1 cellular context compared by ENCODE assay signal in the genomic region with DNA sequence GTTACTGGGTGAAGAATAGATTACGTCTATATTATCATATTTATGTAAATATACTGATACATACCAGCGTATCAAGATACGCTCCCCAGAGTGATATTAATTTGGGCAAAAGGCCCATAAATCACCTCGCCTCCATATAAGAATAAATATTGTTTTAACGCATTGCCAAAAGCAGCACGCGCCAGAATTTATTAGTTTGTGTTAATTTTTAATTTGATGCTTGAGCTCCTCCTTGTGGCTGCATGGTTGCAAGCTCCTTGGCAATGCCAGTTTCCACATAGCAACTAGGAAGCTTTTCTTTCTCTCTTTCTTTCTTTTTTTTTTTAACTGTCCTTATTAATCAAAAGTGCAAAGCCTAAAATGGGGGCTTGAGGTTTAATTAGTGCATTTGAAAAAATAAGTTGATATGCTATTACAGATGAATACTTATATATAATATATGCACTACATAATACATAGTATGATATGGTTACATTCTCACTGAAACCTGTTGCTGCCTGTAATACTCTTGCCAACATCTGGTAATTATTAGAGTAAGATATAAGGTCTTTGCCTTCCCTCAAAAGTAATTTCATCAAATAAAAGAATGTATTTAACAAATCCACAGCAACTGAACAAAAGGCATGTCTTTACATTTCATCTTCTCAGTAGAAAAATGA.
TF ChIP-seq lines count a peak whose summit lies in the region.

No MANE protein-coding gene starts in this region.

TF ChIP-seq in HEK293, 187 proteins besides CTCF, POLR2A, EP300 and RAD21 (continued from another document):
- TF ChIP-seq, protein P1, sequence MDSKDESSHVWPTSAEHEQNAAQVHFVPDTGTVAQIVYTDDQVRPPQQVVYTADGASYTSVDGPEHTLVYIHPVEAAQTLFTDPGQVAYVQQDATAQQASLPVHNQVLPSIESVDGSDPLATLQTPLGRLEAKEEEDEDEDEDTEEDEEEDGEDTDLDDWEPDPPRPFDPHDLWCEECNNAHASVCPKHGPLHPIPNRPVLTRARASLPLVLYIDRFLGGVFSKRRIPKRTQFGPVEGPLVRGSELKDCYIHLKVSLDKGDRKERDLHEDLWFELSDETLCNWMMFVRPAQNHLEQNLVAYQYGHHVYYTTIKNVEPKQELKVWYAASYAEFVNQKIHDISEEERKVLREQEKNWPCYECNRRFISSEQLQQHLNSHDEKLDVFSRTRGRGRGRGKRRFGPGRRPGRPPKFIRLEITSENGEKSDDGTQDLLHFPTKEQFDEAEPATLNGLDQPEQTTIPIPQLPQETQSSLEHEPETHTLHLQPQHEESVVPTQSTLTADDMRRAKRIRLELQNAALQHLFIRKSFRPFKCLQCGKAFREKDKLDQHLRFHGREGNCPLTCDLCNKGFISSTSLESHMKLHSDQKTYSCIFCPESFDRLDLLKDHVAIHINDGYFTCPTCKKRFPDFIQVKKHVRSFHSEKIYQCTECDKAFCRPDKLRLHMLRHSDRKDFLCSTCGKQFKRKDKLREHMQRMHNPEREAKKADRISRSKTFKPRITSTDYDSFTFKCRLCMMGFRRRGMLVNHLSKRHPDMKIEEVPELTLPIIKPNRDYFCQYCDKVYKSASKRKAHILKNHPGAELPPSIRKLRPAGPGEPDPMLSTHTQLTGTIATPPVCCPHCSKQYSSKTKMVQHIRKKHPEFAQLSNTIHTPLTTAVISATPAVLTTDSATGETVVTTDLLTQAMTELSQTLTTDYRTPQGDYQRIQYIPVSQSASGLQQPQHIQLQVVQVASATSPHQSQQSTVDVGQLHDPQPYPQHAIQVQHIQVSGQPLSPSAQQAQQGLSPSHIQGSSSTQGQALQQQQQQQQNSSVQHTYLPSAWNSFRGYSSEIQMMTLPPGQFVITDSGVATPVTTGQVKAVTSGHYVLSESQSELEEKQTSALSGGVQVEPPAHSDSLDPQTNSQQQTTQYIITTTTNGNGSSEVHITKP (tag by site-specific recombination; IDR thresholded peaks at IDR 0.05) = no peak
- TF ChIP-seq ZNF629 (tag by site-specific recombination; IDR thresholded peaks at IDR 0.05) = no peak
- no peak for TF ChIP-seq TRIM28 (IDR thresholded peaks at IDR 0.05; ENCODE audit: borderline replicate concordance, low read length)
- TF ChIP-seq ZNF843 (tag by site-specific recombination; IDR thresholded peaks at IDR 0.05) = 0 out of 2 replicates have a peak, but pooled peaks have one; percentile 41
- no peak for TF ChIP-seq ZSCAN16 (tag by site-specific recombination; IDR thresholded peaks at IDR 0.05)
- TF ChIP-seq KLF10 (tag by site-specific recombination; IDR thresholded peaks at IDR 0.05) = 0 out of 2 replicates have a peak, but pooled peaks have one; percentile 19
- no peak for TF ChIP-seq SP7 (tag by site-specific recombination; IDR thresholded peaks at IDR 0.05)
- no peak for TF ChIP-seq ZNF76 (tag by site-specific recombination; IDR thresholded peaks at IDR 0.05; ENCODE audit: borderline replicate concordance, low read depth)
- TF ChIP-seq, protein P2, sequence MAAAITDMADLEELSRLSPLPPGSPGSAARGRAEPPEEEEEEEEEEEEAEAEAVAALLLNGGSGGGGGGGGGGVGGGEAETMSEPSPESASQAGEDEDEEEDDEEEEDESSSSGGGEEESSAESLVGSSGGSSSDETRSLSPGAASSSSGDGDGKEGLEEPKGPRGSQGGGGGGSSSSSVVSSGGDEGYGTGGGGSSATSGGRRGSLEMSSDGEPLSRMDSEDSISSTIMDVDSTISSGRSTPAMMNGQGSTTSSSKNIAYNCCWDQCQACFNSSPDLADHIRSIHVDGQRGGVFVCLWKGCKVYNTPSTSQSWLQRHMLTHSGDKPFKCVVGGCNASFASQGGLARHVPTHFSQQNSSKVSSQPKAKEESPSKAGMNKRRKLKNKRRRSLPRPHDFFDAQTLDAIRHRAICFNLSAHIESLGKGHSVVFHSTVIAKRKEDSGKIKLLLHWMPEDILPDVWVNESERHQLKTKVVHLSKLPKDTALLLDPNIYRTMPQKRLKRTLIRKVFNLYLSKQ (tag by site-specific recombination; IDR thresholded peaks at IDR 0.05; ENCODE audit: borderline replicate concordance) = no peak
- TF ChIP-seq ZNF10 (tag by site-specific recombination; IDR thresholded peaks at IDR 0.05) = no peak
- 0 out of 2 replicates have a peak, but pooled peaks have one; percentile 20 for TF ChIP-seq ZEB2 (tag by site-specific recombination; IDR thresholded peaks at IDR 0.05)
- TF ChIP-seq ZNF677 (tag by site-specific recombination; IDR thresholded peaks at IDR 0.05) = no peak
- no peak for TF ChIP-seq REPIN1 (tag by site-specific recombination; IDR thresholded peaks at IDR 0.05; ENCODE audit: low read depth)
- TF ChIP-seq, protein P3, sequence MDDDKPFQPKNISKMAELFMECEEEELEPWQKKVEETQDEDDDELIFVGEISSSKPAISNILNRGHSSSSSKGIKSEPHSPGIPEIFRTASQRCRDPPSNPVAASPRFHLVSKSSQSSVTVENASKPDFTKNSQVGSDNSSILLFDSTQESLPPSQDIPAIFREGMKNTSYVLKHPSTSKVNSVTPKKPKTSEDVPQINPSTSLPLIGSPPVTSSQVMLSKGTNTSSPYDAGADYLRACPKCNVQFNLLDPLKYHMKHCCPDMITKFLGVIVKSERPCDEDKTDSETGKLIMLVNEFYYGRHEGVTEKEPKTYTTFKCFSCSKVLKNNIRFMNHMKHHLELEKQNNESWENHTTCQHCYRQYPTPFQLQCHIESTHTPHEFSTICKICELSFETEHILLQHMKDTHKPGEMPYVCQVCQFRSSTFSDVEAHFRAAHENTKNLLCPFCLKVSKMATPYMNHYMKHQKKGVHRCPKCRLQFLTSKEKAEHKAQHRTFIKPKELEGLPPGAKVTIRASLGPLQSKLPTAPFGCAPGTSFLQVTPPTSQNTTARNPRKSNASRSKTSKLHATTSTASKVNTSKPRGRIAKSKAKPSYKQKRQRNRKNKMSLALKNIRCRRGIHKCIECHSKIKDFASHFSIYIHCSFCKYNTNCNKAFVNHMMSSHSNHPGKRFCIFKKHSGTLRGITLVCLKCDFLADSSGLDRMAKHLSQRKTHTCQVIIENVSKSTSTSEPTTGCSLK (tag by site-specific recombination; IDR thresholded peaks at IDR 0.05) = no peak
- no peak for TF ChIP-seq ZBTB48 (tag by site-specific recombination; IDR thresholded peaks at IDR 0.05)
- TF ChIP-seq, protein P4, sequence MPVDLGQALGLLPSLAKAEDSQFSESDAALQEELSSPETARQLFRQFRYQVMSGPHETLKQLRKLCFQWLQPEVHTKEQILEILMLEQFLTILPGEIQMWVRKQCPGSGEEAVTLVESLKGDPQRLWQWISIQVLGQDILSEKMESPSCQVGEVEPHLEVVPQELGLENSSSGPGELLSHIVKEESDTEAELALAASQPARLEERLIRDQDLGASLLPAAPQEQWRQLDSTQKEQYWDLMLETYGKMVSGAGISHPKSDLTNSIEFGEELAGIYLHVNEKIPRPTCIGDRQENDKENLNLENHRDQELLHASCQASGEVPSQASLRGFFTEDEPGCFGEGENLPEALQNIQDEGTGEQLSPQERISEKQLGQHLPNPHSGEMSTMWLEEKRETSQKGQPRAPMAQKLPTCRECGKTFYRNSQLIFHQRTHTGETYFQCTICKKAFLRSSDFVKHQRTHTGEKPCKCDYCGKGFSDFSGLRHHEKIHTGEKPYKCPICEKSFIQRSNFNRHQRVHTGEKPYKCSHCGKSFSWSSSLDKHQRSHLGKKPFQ (tag by site-specific recombination; IDR thresholded peaks at IDR 0.05) = no peak
- TF ChIP-seq ZNF274 (IDR thresholded peaks at IDR 0.05; ENCODE audit: low read length) = no peak
- no peak for TF ChIP-seq ZNF274 (tag by site-specific recombination; IDR thresholded peaks at IDR 0.05; ENCODE audit: borderline replicate concordance)
- TF ChIP-seq, protein P5, sequence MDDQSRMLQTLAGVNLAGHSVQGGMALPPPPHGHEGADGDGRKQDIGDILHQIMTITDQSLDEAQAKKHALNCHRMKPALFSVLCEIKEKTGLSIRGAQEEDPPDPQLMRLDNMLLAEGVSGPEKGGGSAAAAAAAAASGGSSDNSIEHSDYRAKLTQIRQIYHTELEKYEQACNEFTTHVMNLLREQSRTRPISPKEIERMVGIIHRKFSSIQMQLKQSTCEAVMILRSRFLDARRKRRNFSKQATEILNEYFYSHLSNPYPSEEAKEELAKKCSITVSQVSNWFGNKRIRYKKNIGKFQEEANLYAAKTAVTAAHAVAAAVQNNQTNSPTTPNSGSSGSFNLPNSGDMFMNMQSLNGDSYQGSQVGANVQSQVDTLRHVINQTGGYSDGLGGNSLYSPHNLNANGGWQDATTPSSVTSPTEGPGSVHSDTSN (CRISPR knock-in tag; IDR thresholded peaks at IDR 0.05) = no peak
- TF ChIP-seq ZNF624 (tag by site-specific recombination; IDR thresholded peaks at IDR 0.05) = no peak
- no peak for TF ChIP-seq EGR2 (tag by site-specific recombination; IDR thresholded peaks at IDR 0.05; ENCODE audit: low read depth)
- TF ChIP-seq, protein P6, sequence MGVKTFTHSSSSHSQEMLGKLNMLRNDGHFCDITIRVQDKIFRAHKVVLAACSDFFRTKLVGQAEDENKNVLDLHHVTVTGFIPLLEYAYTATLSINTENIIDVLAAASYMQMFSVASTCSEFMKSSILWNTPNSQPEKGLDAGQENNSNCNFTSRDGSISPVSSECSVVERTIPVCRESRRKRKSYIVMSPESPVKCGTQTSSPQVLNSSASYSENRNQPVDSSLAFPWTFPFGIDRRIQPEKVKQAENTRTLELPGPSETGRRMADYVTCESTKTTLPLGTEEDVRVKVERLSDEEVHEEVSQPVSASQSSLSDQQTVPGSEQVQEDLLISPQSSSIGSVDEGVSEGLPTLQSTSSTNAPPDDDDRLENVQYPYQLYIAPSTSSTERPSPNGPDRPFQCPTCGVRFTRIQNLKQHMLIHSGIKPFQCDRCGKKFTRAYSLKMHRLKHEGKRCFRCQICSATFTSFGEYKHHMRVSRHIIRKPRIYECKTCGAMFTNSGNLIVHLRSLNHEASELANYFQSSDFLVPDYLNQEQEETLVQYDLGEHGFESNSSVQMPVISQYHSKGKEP (tag by site-specific recombination; IDR thresholded peaks at IDR 0.05) = peak; percentile 77
- no peak for TF ChIP-seq YY1 (tag by site-specific recombination; IDR thresholded peaks at IDR 0.05)
- no peak for TF ChIP-seq ZBTB21 (tag by site-specific recombination; IDR thresholded peaks at IDR 0.05)
- TF ChIP-seq ZNF37A (tag by site-specific recombination; IDR thresholded peaks at IDR 0.05) = no peak
- no peak for TF ChIP-seq SCRT1 (tag by site-specific recombination; IDR thresholded peaks at IDR 0.05; ENCODE audit: borderline replicate concordance)
- TF ChIP-seq, protein P7, sequence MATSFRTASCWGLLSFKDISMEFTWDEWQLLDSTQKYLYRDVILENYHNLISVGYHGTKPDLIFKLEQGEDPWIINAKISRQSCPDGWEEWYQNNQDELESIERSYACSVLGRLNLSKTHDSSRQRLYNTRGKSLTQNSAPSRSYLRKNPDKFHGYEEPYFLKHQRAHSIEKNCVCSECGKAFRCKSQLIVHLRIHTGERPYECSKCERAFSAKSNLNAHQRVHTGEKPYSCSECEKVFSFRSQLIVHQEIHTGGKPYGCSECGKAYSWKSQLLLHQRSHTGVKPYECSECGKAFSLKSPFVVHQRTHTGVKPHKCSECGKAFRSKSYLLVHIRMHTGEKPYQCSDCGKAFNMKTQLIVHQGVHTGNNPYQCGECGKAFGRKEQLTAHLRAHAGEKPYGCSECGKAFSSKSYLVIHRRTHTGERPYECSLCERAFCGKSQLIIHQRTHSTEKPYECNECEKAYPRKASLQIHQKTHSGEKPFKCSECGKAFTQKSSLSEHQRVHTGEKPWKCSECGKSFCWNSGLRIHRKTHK (tag by site-specific recombination; IDR thresholded peaks at IDR 0.05) = no peak
- TF ChIP-seq, protein P8, sequence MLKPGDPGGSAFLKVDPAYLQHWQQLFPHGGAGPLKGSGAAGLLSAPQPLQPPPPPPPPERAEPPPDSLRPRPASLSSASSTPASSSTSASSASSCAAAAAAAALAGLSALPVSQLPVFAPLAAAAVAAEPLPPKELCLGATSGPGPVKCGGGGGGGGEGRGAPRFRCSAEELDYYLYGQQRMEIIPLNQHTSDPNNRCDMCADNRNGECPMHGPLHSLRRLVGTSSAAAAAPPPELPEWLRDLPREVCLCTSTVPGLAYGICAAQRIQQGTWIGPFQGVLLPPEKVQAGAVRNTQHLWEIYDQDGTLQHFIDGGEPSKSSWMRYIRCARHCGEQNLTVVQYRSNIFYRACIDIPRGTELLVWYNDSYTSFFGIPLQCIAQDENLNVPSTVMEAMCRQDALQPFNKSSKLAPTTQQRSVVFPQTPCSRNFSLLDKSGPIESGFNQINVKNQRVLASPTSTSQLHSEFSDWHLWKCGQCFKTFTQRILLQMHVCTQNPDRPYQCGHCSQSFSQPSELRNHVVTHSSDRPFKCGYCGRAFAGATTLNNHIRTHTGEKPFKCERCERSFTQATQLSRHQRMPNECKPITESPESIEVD (tag by site-specific recombination; IDR thresholded peaks at IDR 0.05) = peak; percentile 30; the same call in 1 of the 2 replicates
- TF ChIP-seq ZNF169 (tag by site-specific recombination; IDR thresholded peaks at IDR 0.05) = no peak
- no peak for TF ChIP-seq GLIS2 (tag by site-specific recombination; IDR thresholded peaks at IDR 0.05)
- TF ChIP-seq MZF1 (tag by site-specific recombination; IDR thresholded peaks at IDR 0.05; ENCODE audit: borderline replicate concordance) = no peak
- TF ChIP-seq ZFP41 (tag by site-specific recombination; IDR thresholded peaks at IDR 0.05; ENCODE audit: borderline replicate concordance) = no peak
- TF ChIP-seq ZNF837 (tag by site-specific recombination; IDR thresholded peaks at IDR 0.05) = no peak
